ENCODE assay signal across 1 cellular context in genomic region chr12:123385536-123385935, GRCh38.
TF ChIP-seq lines count a peak whose summit lies in the region.

No MANE protein-coding gene starts in this region.

TF ChIP-seq in A549, 52 proteins besides CTCF, POLR2A, EP300 and RAD21:
- peak in 1 of 2 experiments; percentile 37; a peak in 1 of 4 replicates for TF ChIP-seq CEBPB (IDR thresholded peaks at IDR 0.05)
